In genomic region chr13:113979791-113980471, GRCh38 we compare ENCODE assay signal across 20 cellular contexts. TPM values are rescaled to one million over a fixed set of nuclear protein-coding genes. Genes with fewer than 3 reads are reported as not detected.
A peak's percentile ranks its signal among the peaks of the same experiment; 100 is the strongest.
DNase-seq lines count a peak whose midpoint lies in the region; ATAC-seq, FAIRE-seq and TF ChIP-seq lines count a peak whose summit lies in the region.
"Had no signal": no experiment of that assay in that cellular context is flagged by ENCODE, and none has a peak within 500 bp of the region (broad histone marks: within the 10 kb centered on the region; RNA-seq: fewer than 3 reads in every experiment).

No MANE protein-coding gene starts in this region.

- TF ChIP-seq CTCF in activated CD8-positive, alpha-beta T cell treated with anti-CD3 and anti-CD28 coated beads for 36 hours (IDR thresholded peaks at IDR 0.05), result no peak
- no peak for TF ChIP-seq CTCF in lower lobe of right lung (IDR thresholded peaks at IDR 0.05)

- H3K4me3 Mint-ChIP-seq in activated CD8-positive, alpha-beta T cell treated with anti-CD3 and anti-CD28 coated beads for 36 hours, result no peak overlapping the region
- no peak overlapping the region for H3K4me3 Mint-ChIP-seq in activated CD8-positive, alpha-beta T cell treated with anti-CD3 and anti-CD28 coated beads, Interleukin-2, amount 10 ng/mL, durations not matched to agents 7 days and 5 days
- H3K4me3 Mint-ChIP-seq in T-helper 17 cell, result peak overlapping the region; percentile 64
- no peak overlapping the region for H3K4me3 Mint-ChIP-seq in stimulated activated naive CD8-positive, alpha-beta T cell treated with anti-CD3 and anti-CD28 coated beads, Interleukin-15, Interleukin-2, amounts not matched to agents 100 ng/mL and 50 ng/mL, for 24 hours

- CTCF ChIA-PET in activated CD8-positive, alpha-beta T cell treated with anti-CD3 and anti-CD28 coated beads for 36 hours (lab: Charles Lee), result no interaction called here
- CTCF ChIA-PET in activated CD8-positive, alpha-beta T cell treated with anti-CD3 and anti-CD28 coated beads, Interleukin-2, amount 10 ng/mL, durations not matched to agents 7 days and 5 days (lab: Charles Lee), result no interaction called here

- H3K27ac ChIP-seq in lower lobe of right lung, result no peak overlapping the region
- H3K27ac ChIP-seq: coronary artery, tibial artery had no signal

- H3K27me3 ChIP-seq in lower lobe of right lung (ENCODE audit: low read depth), result no peaks in the 10 kb centered on the region
- H3K27me3 ChIP-seq: tibial artery had no signal

- H3K36me3 Mint-ChIP-seq in activated CD8-positive, alpha-beta T cell treated with anti-CD3 and anti-CD28 coated beads for 36 hours (ENCODE audit: low read depth), result peaks cover 41% of the 10 kb centered on the region
- H3K36me3 Mint-ChIP-seq in activated CD8-positive, alpha-beta T cell treated with anti-CD3 and anti-CD28 coated beads, Interleukin-2, amount 10 ng/mL, durations not matched to agents 7 days and 5 days (ENCODE audit: low read depth), result peaks cover 37% of the 10 kb centered on the region
- peaks cover 5% of the 10 kb centered on the region for H3K36me3 Mint-ChIP-seq in T-helper 17 cell (ENCODE audit: low read depth)
- peaks cover 39% of the 10 kb centered on the region for H3K36me3 Mint-ChIP-seq in stimulated activated naive CD8-positive, alpha-beta T cell treated with anti-CD3 and anti-CD28 coated beads, Interleukin-15, Interleukin-2, amounts not matched to agents 100 ng/mL and 50 ng/mL, for 24 hours (ENCODE audit: low read depth)

- DNase-seq in activated CD8-positive, alpha-beta T cell treated with anti-CD3 and anti-CD28 coated beads for 36 hours, result no peak
- no peak for DNase-seq in activated CD8-positive, alpha-beta T cell treated with anti-CD3 and anti-CD28 coated beads, Interleukin-2, amount 10 ng/mL, durations not matched to agents 7 days and 5 days
- DNase-seq in T-helper 17 cell (no peak), lower lobe of right lung (peak; percentile 35), GM12892 (ENCODE audit: insufficient read length) (no peak)
- DNase-seq: activated effector memory CD4-positive, alpha-beta T cell treated with Interleukin-2 at 50 U/mL for 16 hours; anterior cingulate cortex; DMS153; NCI-H187; NCI-H446; NK-92 treated with Interleukin-12 subunit alpha and Interleukin-12 subunit beta, amount 100 ng/mL, for 24 hours; stimulated activated CD4-positive, alpha-beta T cell treated with anti-CD3 and anti-CD28 coated beads, Interleukin-4, amount 100 ng/mL, for 4 hours; stimulated activated CD8-positive, alpha-beta memory T cell treated with anti-CD3 and anti-CD28 coated beads, Interleukin-4, amount 100 ng/mL, for 48 hours had no signal

- H3K4me1 ChIP-seq in lower lobe of right lung, result peaks cover 10% of the 10 kb centered on the region

- POLR2A ChIA-PET in activated CD8-positive, alpha-beta T cell treated with anti-CD3 and anti-CD28 coated beads for 36 hours (lab: Charles Lee), result no interaction called here
- POLR2A ChIA-PET in activated CD8-positive, alpha-beta T cell treated with anti-CD3 and anti-CD28 coated beads, Interleukin-2, amount 10 ng/mL, durations not matched to agents 7 days and 5 days (lab: Charles Lee), result no interaction called here

- H3K27me3 Mint-ChIP-seq in activated CD8-positive, alpha-beta T cell treated with anti-CD3 and anti-CD28 coated beads for 36 hours, result no peaks in the 10 kb centered on the region
- no peaks in the 10 kb centered on the region for H3K27me3 Mint-ChIP-seq in activated CD8-positive, alpha-beta T cell treated with anti-CD3 and anti-CD28 coated beads, Interleukin-2, amount 10 ng/mL, durations not matched to agents 7 days and 5 days (ENCODE audit: low read depth)
- no peaks in the 10 kb centered on the region for H3K27me3 Mint-ChIP-seq in T-helper 17 cell
- H3K27me3 Mint-ChIP-seq in stimulated activated naive CD8-positive, alpha-beta T cell treated with anti-CD3 and anti-CD28 coated beads, Interleukin-15, Interleukin-2, amounts not matched to agents 100 ng/mL and 50 ng/mL, for 24 hours, result no peaks in the 10 kb centered on the region

- no peak overlapping the region for H3K4me3 ChIP-seq in lower lobe of right lung
- H3K4me3 ChIP-seq: coronary artery, skin epidermis, tibial artery had no signal

- no peak overlapping the region for H3K27ac Mint-ChIP-seq in activated CD8-positive, alpha-beta T cell treated with anti-CD3 and anti-CD28 coated beads for 36 hours
- no peak overlapping the region for H3K27ac Mint-ChIP-seq in activated CD8-positive, alpha-beta T cell treated with anti-CD3 and anti-CD28 coated beads, Interleukin-2, amount 10 ng/mL, durations not matched to agents 7 days and 5 days
- peak overlapping the region; percentile 89 for H3K27ac Mint-ChIP-seq in T-helper 17 cell
- peak overlapping the region; percentile 18 for H3K27ac Mint-ChIP-seq in stimulated activated naive CD8-positive, alpha-beta T cell treated with anti-CD3 and anti-CD28 coated beads, Interleukin-15, Interleukin-2, amounts not matched to agents 100 ng/mL and 50 ng/mL, for 24 hours

- intact Hi-C loops in activated CD8-positive, alpha-beta T cell treated with anti-CD3 and anti-CD28 coated beads for 36 hours (cut with micrococcal nuclease), result no loop called here
- intact Hi-C loops in lower lobe of right lung (cut with DNase I), result no loop called here

- no peak for FAIRE-seq in GM12892 (lab: Jason Lieb, UNC)
- FAIRE-seq: endothelial cell of umbilical vein had no signal

- H3K9me3 Mint-ChIP-seq in activated CD8-positive, alpha-beta T cell treated with anti-CD3 and anti-CD28 coated beads for 36 hours, result no peaks in the 10 kb centered on the region
- no peaks in the 10 kb centered on the region for H3K9me3 Mint-ChIP-seq in activated CD8-positive, alpha-beta T cell treated with anti-CD3 and anti-CD28 coated beads, Interleukin-2, amount 10 ng/mL, durations not matched to agents 7 days and 5 days (ENCODE audit: insufficient read depth)
- no peaks in the 10 kb centered on the region for H3K9me3 Mint-ChIP-seq in stimulated activated naive CD8-positive, alpha-beta T cell treated with anti-CD3 and anti-CD28 coated beads, Interleukin-15, Interleukin-2, amounts not matched to agents 100 ng/mL and 50 ng/mL, for 24 hours

- ATAC-seq in activated CD8-positive, alpha-beta T cell treated with anti-CD3 and anti-CD28 coated beads for 36 hours, result peak; percentile 12
- no peak for ATAC-seq in activated CD8-positive, alpha-beta T cell treated with anti-CD3 and anti-CD28 coated beads, Interleukin-2, amount 10 ng/mL, durations not matched to agents 7 days and 5 days
- ATAC-seq in T-helper 17 cell (peak; percentile 22), lower lobe of right lung (no peak), HG03280 (IDR thresholded peaks at IDR 0.05; ENCODE audit: unreplicated experiment) (no peak), HG02973 (IDR thresholded peaks at IDR 0.05; ENCODE audit: unreplicated experiment) (no peak)

- peaks cover 2% of the 10 kb centered on the region for H3K4me1 Mint-ChIP-seq in activated CD8-positive, alpha-beta T cell treated with anti-CD3 and anti-CD28 coated beads for 36 hours (ENCODE audit: low read depth)
- no peaks in the 10 kb centered on the region for H3K4me1 Mint-ChIP-seq in activated CD8-positive, alpha-beta T cell treated with anti-CD3 and anti-CD28 coated beads, Interleukin-2, amount 10 ng/mL, durations not matched to agents 7 days and 5 days (ENCODE audit: low read depth)
- peaks cover 12% of the 10 kb centered on the region for H3K4me1 Mint-ChIP-seq in T-helper 17 cell
- no peaks in the 10 kb centered on the region for H3K4me1 Mint-ChIP-seq in stimulated activated naive CD8-positive, alpha-beta T cell treated with anti-CD3 and anti-CD28 coated beads, Interleukin-15, Interleukin-2, amounts not matched to agents 100 ng/mL and 50 ng/mL, for 24 hours (ENCODE audit: low read depth)

- no peak for TF ChIP-seq POLR2A in GM12892 (IDR thresholded peaks at IDR 0.05; ENCODE audit: low read depth, low read length)

- peaks cover 57% of the 10 kb centered on the region for H3K36me3 ChIP-seq in lower lobe of right lung

- no peaks in the 10 kb centered on the region for H3K9me3 ChIP-seq in T-helper 17 cell (ENCODE audit: control insufficient read depth, low read length, poor library complexity, severe bottlenecking)
- H3K9me3 ChIP-seq in lower lobe of right lung, result no peaks in the 10 kb centered on the region
- H3K9me3 ChIP-seq: tibial artery had no signal

RNA-seq across cellular contexts. Expression of gene C13orf46, which starts 6.1 kb away (rescaled TPM):
- total RNA-seq in activated CD8-positive, alpha-beta T cell treated with anti-CD3 and anti-CD28 coated beads for 36 hours, result 1 to 10 TPM; 1.6 to 1.9 TPM
- total RNA-seq in activated CD8-positive, alpha-beta T cell treated with anti-CD3 and anti-CD28 coated beads, Interleukin-2, amount 10 ng/mL, durations not matched to agents 7 days and 5 days, result 1 to 10 TPM; 2.2 to 3.1 TPM
- 10 to 100 TPM; 18.6 to 22.6 TPM for total RNA-seq in T-helper 17 cell
- 14.0 TPM for total RNA-seq in lower lobe of right lung
- polyA plus RNA-seq in GM12892 (2012; ENCODE audit: missing spikeins), result 0.08 TPM

Comparison
In these comparisons a context has a peak if more than half of its experiments do, and no peak if none do; other contexts are left out.
1. ATAC-seq: peak in activated CD8-positive, alpha-beta T cell treated with anti-CD3 and anti-CD28 coated beads for 36 hours (single experiment) and T-helper 17 cell (single experiment); none in activated CD8-positive, alpha-beta T cell treated with anti-CD3 and anti-CD28 coated beads, Interleukin-2, amount 10 ng/mL, durations not matched to agents 7 days and 5 days (single experiment), lower lobe of right lung (0 of 2), HG03280 (single experiment) and HG02973 (single experiment).
2. H3K27ac Mint-ChIP-seq: peak in T-helper 17 cell (single experiment) and stimulated activated naive CD8-positive, alpha-beta T cell treated with anti-CD3 and anti-CD28 coated beads, Interleukin-15, Interleukin-2, amounts not matched to agents 100 ng/mL and 50 ng/mL, for 24 hours (single experiment); none in activated CD8-positive, alpha-beta T cell treated with anti-CD3 and anti-CD28 coated beads for 36 hours (single experiment) and activated CD8-positive, alpha-beta T cell treated with anti-CD3 and anti-CD28 coated beads, Interleukin-2, amount 10 ng/mL, durations not matched to agents 7 days and 5 days (single experiment).